Comparison of ENCODE assay signal across 22 cellular contexts in genomic region chr13:44302233-44302632, GRCh38.
DNase-seq lines count a peak whose midpoint lies in the region; ATAC-seq, FAIRE-seq and TF ChIP-seq lines count a peak whose summit lies in the region.
"Had no signal": no experiment of that assay in that cellular context is flagged by ENCODE, and none has a peak within 500 bp of the region (broad histone marks: within the 10 kb centered on the region; RNA-seq: fewer than 3 reads in every experiment).

No MANE protein-coding gene starts in this region.

- peak overlapping the region; percentile 86 for H3K27ac ChIP-seq in KOPT-K1 (ENCODE audit: low read depth, low read length, poor library complexity, severe bottlenecking)
- peak overlapping the region; percentile 82 for H3K27ac ChIP-seq in astrocyte (ENCODE audit: low read depth, low read length)
- H3K27ac ChIP-seq in foreskin keratinocyte, result peak overlapping the region; percentile 98
- peak overlapping the region; percentile 43 for H3K27ac ChIP-seq in smooth muscle cell (ENCODE audit: low read depth)

- H3K36me3 ChIP-seq in KOPT-K1 (ENCODE audit: insufficient read depth, low read length) (no peaks in the 10 kb centered on the region), astrocyte (ENCODE audit: insufficient read depth, low read length) (no peaks in the 10 kb centered on the region), smooth muscle cell (ENCODE audit: low read depth) (no peaks in the 10 kb centered on the region)

- H3K27me3 Mint-ChIP-seq in astrocyte (ENCODE audit: low read depth, unreplicated experiment), result peaks cover 4% of the 10 kb centered on the region

- ATAC-seq in foreskin keratinocyte (no peak), HG02678 (IDR thresholded peaks at IDR 0.05; ENCODE audit: unreplicated experiment) (no peak)
- ATAC-seq: activated naive CD8-positive, alpha-beta T cell treated with anti-CD3 and anti-CD28 coated beads, Interleukin-2, amount 50 U/mL, for 24 hours had no signal

- no peak overlapping the region for H3K27ac Mint-ChIP-seq in astrocyte (ENCODE audit: unreplicated experiment)
- H3K27ac Mint-ChIP-seq: CD4-positive, CD25-positive, alpha-beta regulatory T cell had no signal

- H4K20me1 ChIP-seq in astrocyte (ENCODE audit: insufficient read depth, low read length) (no peaks in the 10 kb centered on the region), smooth muscle cell (ENCODE audit: low read depth) (no peaks in the 10 kb centered on the region)

- peaks cover 25% of the 10 kb centered on the region for H3K4me1 Mint-ChIP-seq in astrocyte (ENCODE audit: low read depth, unreplicated experiment)

- TF ChIP-seq CTCF in astrocyte (IDR thresholded peaks at IDR 0.05; ENCODE audit: insufficient read depth, low read depth, low read length) (no peak), foreskin keratinocyte (conservative IDR thresholded peaks at IDR 0.05) (no peak), smooth muscle cell (IDR thresholded peaks at IDR 0.05; ENCODE audit: borderline replicate concordance, insufficient read depth, poor library complexity, severe bottlenecking) (no peak)

- intact Hi-C loops in posterior cingulate gyrus (cut with DNase I), result no loop called here

- no peaks in the 10 kb centered on the region for H3K36me3 Mint-ChIP-seq in astrocyte (ENCODE audit: low read depth, unreplicated experiment)
- H3K36me3 Mint-ChIP-seq: CD4-positive, CD25-positive, alpha-beta regulatory T cell had no signal

- 76% methylated on average over 4 of the region's 4 CpGs for whole genome bisulfite sequencing in smooth muscle cell (ENCODE audit: low lambda C conversion rate)

- H3K79me2 ChIP-seq in astrocyte (ENCODE audit: insufficient read depth, low read length), result no peaks in the 10 kb centered on the region
- H3K79me2 ChIP-seq in smooth muscle cell (ENCODE audit: low read depth), result no peaks in the 10 kb centered on the region

- no peak overlapping the region for H3K4me3 ChIP-seq in astrocyte (ENCODE audit: insufficient read depth, low read depth, low read length)
- no peak overlapping the region for H3K4me3 ChIP-seq in smooth muscle cell

- no peak overlapping the region for H3K4me3 Mint-ChIP-seq in astrocyte (ENCODE audit: unreplicated experiment)
- H3K4me3 Mint-ChIP-seq: activated naive CD8-positive, alpha-beta T cell treated with anti-CD3 and anti-CD28 coated beads, Interleukin-2, amount 50 U/mL, for 24 hours; CD4-positive, CD25-positive, alpha-beta regulatory T cell had no signal

- H3K9me3 ChIP-seq in KOPT-K1 (ENCODE audit: insufficient read depth, low read length, poor library complexity, severe bottlenecking), result no peaks in the 10 kb centered on the region
- H3K9me3 ChIP-seq in astrocyte (ENCODE audit: insufficient read depth, low read depth, low read length), result no peaks in the 10 kb centered on the region
- no peaks in the 10 kb centered on the region for H3K9me3 ChIP-seq in smooth muscle cell (replicated peaks; ENCODE audit: low read depth)

- H2AFZ ChIP-seq in astrocyte (ENCODE audit: low read depth, low read length), result no peak overlapping the region
- H2AFZ ChIP-seq in smooth muscle cell (ENCODE audit: low read depth), result no peak overlapping the region

- H3K27me3 ChIP-seq in astrocyte (ENCODE audit: insufficient read depth, low read length), result no peaks in the 10 kb centered on the region
- H3K27me3 ChIP-seq in foreskin keratinocyte, result no peaks in the 10 kb centered on the region
- no peaks in the 10 kb centered on the region for H3K27me3 ChIP-seq in smooth muscle cell (ENCODE audit: low read depth)

- no peaks in the 10 kb centered on the region for H3K9me3 Mint-ChIP-seq in astrocyte (ENCODE audit: unreplicated experiment)

- DNase-seq in astrocyte (ENCODE audit: low read depth) (peak; percentile 86), foreskin keratinocyte (peak in 1 of 2 donors; percentile 54), smooth muscle cell (lab: John Stamatoyannopoulos, UW; ENCODE audit: unreplicated experiment) (no peak), posterior cingulate gyrus (no peak), GOT3 (lab: John Stamatoyannopoulos, UW) (no peak), NCI-H1930 (lab: John Stamatoyannopoulos, UW) (no peak)
- DNase-seq: activated CD4-positive, alpha-beta T cell treated with anti-CD3 and anti-CD28 coated beads, Interleukin-2, amount 50 U/mL, for 1 hour; activated CD8-positive, alpha-beta memory T cell treated with anti-CD3 and anti-CD28 coated beads, Interleukin-2, amount 50 U/mL, for 4 hours; activated effector memory CD4-positive, alpha-beta T cell treated with anti-CD3 and anti-CD28 coated beads, Interleukin-2, amount 50 U/mL, for 16 hours; activated naive CD8-positive, alpha-beta T cell treated with anti-CD3 and anti-CD28 coated beads, Interleukin-2, amount 50 U/mL, for 24 hours; CD4-positive, CD25-positive, alpha-beta regulatory T cell; DMS 273 treated with DMSO at 0.1 percent for 48 hours; hippocampal formation; NCI-H146; Right ventricle myocardium superior; substantia nigra; T-helper 9 cell had no signal

- H3K4me1 ChIP-seq in astrocyte (ENCODE audit: insufficient read depth, low read length) (peaks cover 61% of the 10 kb centered on the region), foreskin keratinocyte (peaks cover 49% of the 10 kb centered on the region), smooth muscle cell (ENCODE audit: low read depth) (peaks cover 26% of the 10 kb centered on the region)

- H3K4me2 ChIP-seq in astrocyte (ENCODE audit: low read length) (no peak overlapping the region), smooth muscle cell (peak overlapping the region; percentile 10)

- FAIRE-seq in astrocyte (lab: Jason Lieb, UNC), result no peak
- FAIRE-seq: endometrium, H54, islet of Langerhans had no signal

- peaks cover 18% of the 10 kb centered on the region for H3F3A ChIP-seq in smooth muscle cell (ENCODE audit: low read depth)

- H3K9ac ChIP-seq in astrocyte (ENCODE audit: low read length), result no peak overlapping the region
- no peak overlapping the region for H3K9ac ChIP-seq in smooth muscle cell (ENCODE audit: low read depth)

Comparison
In these comparisons a context has a peak if more than half of its experiments do, and no peak if none do; other contexts are left out.
1. H3K27ac ChIP-seq: peak in every context shown above with its lines; median percentile 98 in foreskin keratinocyte; 86 in KOPT-K1; 82 in astrocyte; 43 in smooth muscle cell.